ENCODE assay signal across 18 cellular contexts in genomic region chr4:87029356-87029755, GRCh38.
A peak's percentile ranks its signal among the peaks of the same experiment; 100 is the strongest.
DNase-seq lines count a peak whose midpoint lies in the region; ATAC-seq and TF ChIP-seq lines count a peak whose summit lies in the region.
"Had no signal": no experiment of that assay in that cellular context is flagged by ENCODE, and none has a peak within 500 bp of the region (broad histone marks: within the 10 kb centered on the region; RNA-seq: fewer than 3 reads in every experiment).

No MANE protein-coding gene starts in this region.

- peaks cover 6% of the 10 kb centered on the region for H3K36me3 Mint-ChIP-seq in stimulated activated naive CD8-positive, alpha-beta T cell treated with anti-CD3 and anti-CD28 coated beads, Interleukin-15, Interleukin-2, amounts not matched to agents 100 ng/mL and 50 ng/mL, for 24 hours (ENCODE audit: low read depth)
- H3K36me3 Mint-ChIP-seq in glutamatergic neuron (ENCODE audit: unreplicated experiment): no peaks in the 10 kb centered on the region

- H3K27me3 Mint-ChIP-seq in stimulated activated naive CD8-positive, alpha-beta T cell treated with anti-CD3 and anti-CD28 coated beads, Interleukin-15, Interleukin-2, amounts not matched to agents 100 ng/mL and 50 ng/mL, for 24 hours: no peaks in the 10 kb centered on the region
- H3K27me3 Mint-ChIP-seq in stimulated activated naive CD8-positive, alpha-beta T cell treated with anti-CD3 and anti-CD28 coated beads, Interleukin-15, amount 100 ng/mL, for 72 hours: no peaks in the 10 kb centered on the region
- H3K27me3 Mint-ChIP-seq in glutamatergic neuron (ENCODE audit: unreplicated experiment): no peaks in the 10 kb centered on the region
- H3K27me3 Mint-ChIP-seq: CD8-positive, alpha-beta memory T cell had no signal

- ATAC-seq in stimulated activated naive CD8-positive, alpha-beta T cell treated with anti-CD3 and anti-CD28 coated beads, Interleukin-15, amount 100 ng/mL, for 72 hours: no peak
- ATAC-seq in left lobe of liver: peak; percentile 41
- peak; percentile 85 for ATAC-seq in sciatic nerve
- ATAC-seq in GM21576 (IDR thresholded peaks at IDR 0.05; ENCODE audit: unreplicated experiment): no peak
- ATAC-seq: left colon had no signal

- TF ChIP-seq CTCF in glutamatergic neuron (IDR thresholded peaks at IDR 0.05; ENCODE audit: partially characterized antibody, unreplicated experiment): no peak

- H3K27ac Mint-ChIP-seq in stimulated activated naive CD8-positive, alpha-beta T cell treated with anti-CD3 and anti-CD28 coated beads, Interleukin-15, Interleukin-2, amounts not matched to agents 100 ng/mL and 50 ng/mL, for 24 hours: peak overlapping the region; percentile 8
- no peak overlapping the region for H3K27ac Mint-ChIP-seq in stimulated activated naive CD8-positive, alpha-beta T cell treated with anti-CD3 and anti-CD28 coated beads, Interleukin-15, amount 100 ng/mL, for 72 hours
- H3K27ac Mint-ChIP-seq in glutamatergic neuron (ENCODE audit: unreplicated experiment): no peak overlapping the region

- no peak overlapping the region for H3K4me3 Mint-ChIP-seq in stimulated activated naive CD8-positive, alpha-beta T cell treated with anti-CD3 and anti-CD28 coated beads, Interleukin-15, Interleukin-2, amounts not matched to agents 100 ng/mL and 50 ng/mL, for 24 hours
- H3K4me3 Mint-ChIP-seq in stimulated activated naive CD8-positive, alpha-beta T cell treated with anti-CD3 and anti-CD28 coated beads, Interleukin-15, amount 100 ng/mL, for 72 hours: no peak overlapping the region
- no peak overlapping the region for H3K4me3 Mint-ChIP-seq in glutamatergic neuron (ENCODE audit: unreplicated experiment)

- H3K4me1 Mint-ChIP-seq in stimulated activated naive CD8-positive, alpha-beta T cell treated with anti-CD3 and anti-CD28 coated beads, Interleukin-15, Interleukin-2, amounts not matched to agents 100 ng/mL and 50 ng/mL, for 24 hours (ENCODE audit: low read depth): peaks cover 29% of the 10 kb centered on the region
- H3K4me1 Mint-ChIP-seq in stimulated activated naive CD8-positive, alpha-beta T cell treated with anti-CD3 and anti-CD28 coated beads, Interleukin-15, amount 100 ng/mL, for 72 hours: peaks cover 18% of the 10 kb centered on the region
- H3K4me1 Mint-ChIP-seq in glutamatergic neuron (ENCODE audit: low read depth, unreplicated experiment): peaks cover 14% of the 10 kb centered on the region

- no peaks in the 10 kb centered on the region for H3K9me3 Mint-ChIP-seq in stimulated activated naive CD8-positive, alpha-beta T cell treated with anti-CD3 and anti-CD28 coated beads, Interleukin-15, Interleukin-2, amounts not matched to agents 100 ng/mL and 50 ng/mL, for 24 hours
- H3K9me3 Mint-ChIP-seq in stimulated activated naive CD8-positive, alpha-beta T cell treated with anti-CD3 and anti-CD28 coated beads, Interleukin-15, amount 100 ng/mL, for 72 hours: no peaks in the 10 kb centered on the region
- H3K9me3 Mint-ChIP-seq in glutamatergic neuron (ENCODE audit: unreplicated experiment): no peaks in the 10 kb centered on the region
- H3K9me3 Mint-ChIP-seq: CD8-positive, alpha-beta memory T cell had no signal

- intact Hi-C loops in sciatic nerve (cut with DNase I): no loop called here

- no peak for DNase-seq in stimulated activated naive CD8-positive, alpha-beta T cell treated with anti-CD3 and anti-CD28 coated beads, Interleukin-15, amount 100 ng/mL, for 72 hours
- no peak for DNase-seq in left lobe of liver (ENCODE audit: low spot score)
- no peak for DNase-seq in sciatic nerve (ENCODE audit: low spot score)
- DNase-seq in glutamatergic neuron: no peak
- no peak for DNase-seq in OCI-M1 (lab: John Stamatoyannopoulos, UW)
- DNase-seq in NK-92 (lab: John Stamatoyannopoulos, UW; ENCODE audit: unreplicated experiment): no peak
- DNase-seq: activated CD4-positive, CD25-positive, alpha-beta regulatory T cell; activated naive CD4-positive, alpha-beta T cell treated with anti-CD3 and anti-CD28 coated beads, Interleukin-2, amount 50 U/mL, for 16 hours; CD8-positive, alpha-beta memory T cell; central memory CD4-positive, alpha-beta T cell; head of caudate nucleus; left colon; NCI-H2029; NCI-H526 treated with DMSO at 0.1 percent for 48 hours; occipital lobe; T-helper 1 cell had no signal

Comparison
In these comparisons a context has a peak if more than half of its experiments do, and no peak if none do; other contexts are left out.
1. ATAC-seq: peak in left lobe of liver (single experiment) and sciatic nerve (single experiment); none in stimulated activated naive CD8-positive, alpha-beta T cell treated with anti-CD3 and anti-CD28 coated beads, Interleukin-15, amount 100 ng/mL, for 72 hours (single experiment) and GM21576 (single experiment).